ENCODE assay signal across 8 cellular contexts in genomic region chr3:122092460-122093165, GRCh38. TPM values are rescaled to one million over a fixed set of nuclear protein-coding genes. Genes with fewer than 3 reads are reported as not detected.
A peak's percentile ranks its signal among the peaks of the same experiment; 100 is the strongest.
DNase-seq lines count a peak whose midpoint lies in the region; ATAC-seq, FAIRE-seq and TF ChIP-seq lines count a peak whose summit lies in the region.

No MANE protein-coding gene starts in this region.

- H3K9me3 ChIP-seq in WERI-Rb-1 (ENCODE audit: severe bottlenecking) (no peaks in the 10 kb centered on the region), spleen (no peaks in the 10 kb centered on the region), ascending aorta (no peaks in the 10 kb centered on the region)

- FAIRE-seq in HTR-8/SVneo (lab: Jason Lieb, UNC): no peak

- DNase-seq in GM13976 (ENCODE audit: low spot score): peak; percentile 26
- peak; percentile 12 for DNase-seq in HTR-8/SVneo (ENCODE audit: insufficient read length, low spot score)
- peak; percentile 14 for DNase-seq in WERI-Rb-1
- peak; percentile 22 to 35 for DNase-seq in erythroblast (lab: John Stamatoyannopoulos, UW)
- no peak for DNase-seq in spleen
- DNase-seq in SHP77 treated with DMSO at 0.1 percent for 48 hours (lab: John Stamatoyannopoulos, UW): no peak
- no peak for DNase-seq in ascending aorta (ENCODE audit: low spot score in 2 of 2)

- no peak for TF ChIP-seq POLR2A in erythroblast (IDR thresholded peaks at IDR 0.05; ENCODE audit: low read length)
- no peak for TF ChIP-seq POLR2A in spleen (IDR thresholded peaks at IDR 0.05)

- 30 to 41% (median 35%) methylated on average over 2 of the region's 2 CpGs for WGBS in spleen, 5 donors

- H3K27me3 ChIP-seq in WERI-Rb-1 (ENCODE audit: insufficient read depth, low read depth, severe bottlenecking) (peaks cover 3% of the 10 kb centered on the region), spleen (replicated peaks in 1 of 7) (no peaks in the 10 kb centered on the region), ascending aorta (no peaks in the 10 kb centered on the region)

- ATAC-seq in GM19328 (IDR thresholded peaks at IDR 0.05; ENCODE audit: unreplicated experiment): no peak

- H3K4me1 ChIP-seq in spleen (peaks cover 4 to 30% (median 20%) of the 10 kb centered on the region in 6 donors), ascending aorta (no peaks in the 10 kb centered on the region)

- no peak overlapping the region for H3K27ac ChIP-seq in WERI-Rb-1
- peak overlapping the region in 4 of 8 donors; percentile 59 to 72 (median 68) for H3K27ac ChIP-seq in spleen
- no peak overlapping the region for H3K27ac ChIP-seq in ascending aorta

- H3K4me3 ChIP-seq in WERI-Rb-1 (ENCODE audit: low read depth, low read length) (no peak overlapping the region), spleen (no peak overlapping the region), ascending aorta (no peak overlapping the region)

- TF ChIP-seq CTCF in GM13976 (IDR thresholded peaks at IDR 0.05; ENCODE audit: borderline replicate concordance, control extremely low read depth, extremely low read depth, insufficient read depth, missing control alignments): peak; percentile 57
- peak; percentile 63 for TF ChIP-seq CTCF in WERI-Rb-1 (IDR thresholded peaks at IDR 0.05; ENCODE audit: low read depth, low read length)
- peak in 9 of 11 experiments; percentile 19 to 57 (median 41) for TF ChIP-seq CTCF in spleen (IDR thresholded peaks at IDR 0.05 in 8 of 11, conservative IDR thresholded peaks at IDR 0.05 in 3 of 11)
- peak in 1 of 3 experiments; percentile 23 for TF ChIP-seq CTCF in ascending aorta (IDR thresholded peaks at IDR 0.05)

- intact Hi-C loops in spleen (cut with DNase I; ENCODE audit: low total_unique reads) (no loop called here), ascending aorta (cut with DNase I) (no loop called here)

- H3K36me3 ChIP-seq in WERI-Rb-1: no peaks in the 10 kb centered on the region
- no peaks in the 10 kb centered on the region for H3K36me3 ChIP-seq in spleen
- H3K36me3 ChIP-seq in ascending aorta: no peaks in the 10 kb centered on the region

- in situ Hi-C loops in GM13976 (cut with MboI; ENCODE audit: low sequenced_read_pairs, unreplicated experiment): no loop called here

RNA-seq across cellular contexts. Expression of gene CD86, which starts 37.5 kb away (rescaled TPM):
- total RNA-seq in spleen: 10 to 100 TPM; 19.5 to 41.8 (median 30.6) TPM
- 10 to 100 TPM in 2 of 3 donors, 1 to 10 TPM in 1; 9.8 to 13.7 (median 10.4) TPM for polyA plus RNA-seq in spleen
- not detected for total RNA-seq in ascending aorta

Comparison
In these comparisons a context has a peak if more than half of its experiments do, and no peak if none do; other contexts are left out.
1. DNase-seq: peak in GM13976 (single experiment), HTR-8/SVneo (single experiment), WERI-Rb-1 (single experiment) and erythroblast (2 of 2); none in spleen (single experiment), SHP77 treated with DMSO at 0.1 percent for 48 hours (single experiment) and ascending aorta (0 of 2).
2. RNA of gene CD86, which starts 37.5 kb away (total RNA-seq): 19.5 to 41.8 TPM in spleen; not detected in ascending aorta (single experiment); every median in the first group is over 10 times any median in the second.